Comparison of ENCODE assay signal across 1 cellular context in the genomic region with DNA sequence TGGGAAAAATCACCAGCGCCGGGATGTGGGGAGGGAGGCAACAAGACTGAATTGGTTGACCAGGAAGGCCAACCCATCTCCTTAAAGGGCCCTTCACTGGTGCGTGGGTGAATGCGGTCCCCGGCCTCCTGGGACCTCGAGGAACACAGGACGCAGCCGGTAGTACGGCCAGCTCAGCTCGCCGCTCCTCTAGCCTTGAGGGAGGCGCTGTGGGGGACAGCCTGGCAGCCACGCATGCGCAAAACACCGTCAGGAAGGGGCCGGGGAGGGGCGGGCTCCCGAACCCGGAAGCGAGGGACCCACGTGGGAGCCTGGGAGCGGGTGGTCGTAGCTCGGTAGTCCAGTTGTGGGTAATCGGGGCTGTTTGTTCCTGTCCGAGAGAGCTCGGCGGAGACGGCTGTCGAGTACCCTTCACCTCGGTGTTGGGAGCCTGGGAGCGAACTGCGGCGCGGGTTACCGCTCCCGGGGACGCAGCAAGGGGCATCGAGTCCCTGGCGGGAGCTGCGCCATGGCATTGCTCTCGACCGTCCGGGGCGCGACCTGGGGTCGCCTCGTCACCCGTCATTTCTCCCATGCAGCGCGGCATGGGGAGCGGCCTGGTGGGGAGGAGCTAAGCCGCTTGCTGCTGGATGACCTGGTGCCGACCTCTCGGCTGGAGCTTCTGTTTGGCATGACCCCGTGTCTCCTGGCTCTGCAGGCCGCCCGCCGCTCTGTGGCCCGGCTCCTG.
TF ChIP-seq lines count a peak whose summit lies in the region.

A gene with protein sequence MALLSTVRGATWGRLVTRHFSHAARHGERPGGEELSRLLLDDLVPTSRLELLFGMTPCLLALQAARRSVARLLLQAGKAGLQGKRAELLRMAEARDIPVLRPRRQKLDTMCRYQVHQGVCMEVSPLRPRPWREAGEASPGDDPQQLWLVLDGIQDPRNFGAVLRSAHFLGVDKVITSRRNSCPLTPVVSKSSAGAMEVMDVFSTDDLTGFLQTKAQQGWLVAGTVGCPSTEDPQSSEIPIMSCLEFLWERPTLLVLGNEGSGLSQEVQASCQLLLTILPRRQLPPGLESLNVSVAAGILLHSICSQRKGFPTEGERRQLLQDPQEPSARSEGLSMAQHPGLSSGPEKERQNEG (plus strand): TSS at position 281 of the 727 bp plus-strand sequence. CDS start 228 bp downstream, at position 509.

TF ChIP-seq in HepG2, 621 proteins besides CTCF, POLR2A, EP300 and RAD21 (continued from another document and continues in another):
- TF ChIP-seq MYPOP (CRISPR knock-in tag; IDR thresholded peaks at IDR 0.05): peak; percentile 83
- TF ChIP-seq SPEN (CRISPR knock-in tag; IDR thresholded peaks at IDR 0.05; ENCODE audit: low read depth): peak; percentile 15; the same call in 1 of the 2 replicates
- peak; percentile 81; the same call in 1 of the 2 replicates for TF ChIP-seq ZC3H13 (CRISPR knock-in tag; IDR thresholded peaks at IDR 0.05)
- peak; percentile 99 for TF ChIP-seq MXD4 (CRISPR knock-in tag; IDR thresholded peaks at IDR 0.05)
- peak; percentile 77 for TF ChIP-seq CCDC6 (CRISPR knock-in tag; IDR thresholded peaks at IDR 0.05)
- TF ChIP-seq MEF2D (CRISPR knock-in tag; IDR thresholded peaks at IDR 0.05): peak; percentile 53; the same call in 1 of the 2 replicates
- TF ChIP-seq, protein P1, sequence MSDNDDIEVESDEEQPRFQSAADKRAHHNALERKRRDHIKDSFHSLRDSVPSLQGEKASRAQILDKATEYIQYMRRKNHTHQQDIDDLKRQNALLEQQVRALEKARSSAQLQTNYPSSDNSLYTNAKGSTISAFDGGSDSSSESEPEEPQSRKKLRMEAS (IDR thresholded peaks at IDR 0.05): peak; percentile 96
- TF ChIP-seq HNRNPK (IDR thresholded peaks at IDR 0.05; ENCODE audit: low read depth, low read length, poor library complexity, severe bottlenecking): peak; percentile 50
- no peak; the same call in 1 of the 2 replicates for TF ChIP-seq MEIS2 (CRISPR knock-in tag; IDR thresholded peaks at IDR 0.05)
- 0 out of 2 replicates have a peak, but pooled peaks have one; percentile 41 for TF ChIP-seq TRAFD1 (CRISPR knock-in tag; IDR thresholded peaks at IDR 0.05; ENCODE audit: borderline replicate concordance)
- TF ChIP-seq AGO2 (optimal IDR thresholded peaks at IDR 0.05; ENCODE audit: low read depth, low read length): peak; percentile 96
- peak; percentile 24 for TF ChIP-seq ZNF563 (CRISPR knock-in tag; IDR thresholded peaks at IDR 0.05)
- peak; percentile 97 for TF ChIP-seq KDM2A (CRISPR knock-in tag; IDR thresholded peaks at IDR 0.05; ENCODE audit: borderline replicate concordance, low read depth)
- TF ChIP-seq KMT2B (CRISPR knock-in tag; IDR thresholded peaks at IDR 0.05): peak; percentile 67
- peak in 1 of 2 experiments; percentile 52; a peak in 1 of 4 replicates for TF ChIP-seq KLF16 (CRISPR knock-in tag; IDR thresholded peaks at IDR 0.05)
- TF ChIP-seq STAG1 (CRISPR knock-in tag; IDR thresholded peaks at IDR 0.05): peak; percentile 7; the same call in 1 of the 2 replicates
- TF ChIP-seq MED8 (CRISPR knock-in tag; IDR thresholded peaks at IDR 0.05; ENCODE audit: insufficient replicate concordance): no peak
- peak; percentile 79 for TF ChIP-seq GATAD1 (CRISPR knock-in tag; IDR thresholded peaks at IDR 0.05)
- TF ChIP-seq ZNF205 (CRISPR knock-in tag; IDR thresholded peaks at IDR 0.05): no peak
- peak; percentile 34; the same call in 1 of the 2 replicates for TF ChIP-seq NFAT5 (CRISPR knock-in tag; IDR thresholded peaks at IDR 0.05)
- peak; percentile 89 for TF ChIP-seq AGO1 (IDR thresholded peaks at IDR 0.05; ENCODE audit: low read depth, low read length, poor library complexity, severe bottlenecking)
- peak; percentile 13 for TF ChIP-seq FOSL2 (CRISPR knock-in tag; IDR thresholded peaks at IDR 0.05)
- peak; percentile 94 for TF ChIP-seq ZNF879 (CRISPR knock-in tag; IDR thresholded peaks at IDR 0.05)
- TF ChIP-seq ZNF800 (CRISPR knock-in tag; IDR thresholded peaks at IDR 0.05): peak; percentile 43; the same call in 1 of the 2 replicates
- TF ChIP-seq YEATS4 (CRISPR knock-in tag; IDR thresholded peaks at IDR 0.05; ENCODE audit: borderline replicate concordance): peak; percentile 92
- TF ChIP-seq ZMYM4 (CRISPR knock-in tag; IDR thresholded peaks at IDR 0.05): 0 out of 2 replicates have a peak, but pooled peaks have one; percentile 49
- TF ChIP-seq NCOA2 (CRISPR knock-in tag; IDR thresholded peaks at IDR 0.05): peak; percentile 48
- TF ChIP-seq ZNF230 (CRISPR knock-in tag; IDR thresholded peaks at IDR 0.05): peak; percentile 59; the same call in 1 of the 2 replicates
- TF ChIP-seq ZSCAN25 (CRISPR knock-in tag; IDR thresholded peaks at IDR 0.05): peak; percentile 47
- TF ChIP-seq ZNF513 (CRISPR knock-in tag; conservative IDR thresholded peaks at IDR 0.05): no peak
- peak; percentile 87 for TF ChIP-seq HOXA5 (CRISPR knock-in tag; IDR thresholded peaks at IDR 0.05)
- TF ChIP-seq HNRNPH1 (optimal IDR thresholded peaks at IDR 0.05; ENCODE audit: low read depth, low read length): peak; percentile 63
- TF ChIP-seq GABPB1 (CRISPR knock-in tag; IDR thresholded peaks at IDR 0.05): peak; percentile 93
- TF ChIP-seq NAIF1 (CRISPR knock-in tag; IDR thresholded peaks at IDR 0.05; ENCODE audit: borderline replicate concordance): peak; percentile 91; the same call in 1 of the 2 replicates
- TF ChIP-seq RXRA (CRISPR knock-in tag; IDR thresholded peaks at IDR 0.05): peak; percentile 87; the same call in 1 of the 2 replicates
- TF ChIP-seq ZNF609 (CRISPR knock-in tag; IDR thresholded peaks at IDR 0.05; ENCODE audit: borderline replicate concordance): peak; percentile 37
